10 cellular contexts compared by ENCODE assay signal in genomic region chr2:196183172-196183473, GRCh38. TPM values are rescaled to one million over a fixed set of nuclear protein-coding genes. Genes with fewer than 3 reads are reported as not detected.
DNase-seq lines count a peak whose midpoint lies in the region; ATAC-seq lines count a peak whose summit lies in the region.
"Had no signal": no experiment of that assay in that cellular context is flagged by ENCODE, and none has a peak within 500 bp of the region (broad histone marks: within the 10 kb centered on the region; RNA-seq: fewer than 3 reads in every experiment).

No MANE protein-coding gene starts in this region.

- H3K27me3 Mint-ChIP-seq in activated CD8-positive, alpha-beta memory T cell treated with anti-CD3 and anti-CD28 coated beads, Interleukin-2, amount 10 ng/mL, durations not matched to agents 7 days and 5 days, result no peaks in the 10 kb centered on the region
- no peaks in the 10 kb centered on the region for H3K27me3 Mint-ChIP-seq in activated CD8-positive, alpha-beta T cell treated with anti-CD3 and anti-CD28 coated beads, Interleukin-2, amount 10 ng/mL, durations not matched to agents 7 days and 5 days (ENCODE audit: low read depth)
- H3K27me3 Mint-ChIP-seq in stimulated activated naive CD8-positive, alpha-beta T cell treated with anti-CD3 and anti-CD28 coated beads, Interleukin-15, amount 100 ng/mL, for 72 hours, result no peaks in the 10 kb centered on the region

- ATAC-seq in activated CD8-positive, alpha-beta memory T cell treated with anti-CD3 and anti-CD28 coated beads, Interleukin-2, amount 10 ng/mL, durations not matched to agents 7 days and 5 days, result peak; percentile 48
- ATAC-seq in HG03139 (IDR thresholded peaks at IDR 0.05; ENCODE audit: unreplicated experiment), result peak; percentile 18
- ATAC-seq in activated CD8-positive, alpha-beta T cell treated with anti-CD3 and anti-CD28 coated beads, Interleukin-2, amount 10 ng/mL, durations not matched to agents 7 days and 5 days, result peak; percentile 42
- peak; percentile 50 for ATAC-seq in stimulated activated naive CD8-positive, alpha-beta T cell treated with anti-CD3 and anti-CD28 coated beads, Interleukin-15, amount 100 ng/mL, for 72 hours

- CTCF ChIA-PET in activated CD8-positive, alpha-beta memory T cell treated with anti-CD3 and anti-CD28 coated beads, Interleukin-2, amount 10 ng/mL, durations not matched to agents 7 days and 5 days (lab: Charles Lee), result interaction anchor here (0.8 to 2.2 kb wide), 15 partner anchors 9 to 93 kb away, joined by 3 to 10 read pairs (median 4); no protein-coding TSS in a partner anchor
- CTCF ChIA-PET in activated CD8-positive, alpha-beta T cell treated with anti-CD3 and anti-CD28 coated beads, Interleukin-2, amount 10 ng/mL, durations not matched to agents 7 days and 5 days (lab: Charles Lee), result interaction anchor here (0.9 to 2.9 kb wide), 13 partner anchors 12 to 93 kb away, joined by 3 to 14 read pairs (median 5); no protein-coding TSS in a partner anchor

- H3K36me3 Mint-ChIP-seq in activated CD8-positive, alpha-beta memory T cell treated with anti-CD3 and anti-CD28 coated beads, Interleukin-2, amount 10 ng/mL, durations not matched to agents 7 days and 5 days, result peaks cover 32% of the 10 kb centered on the region
- H3K36me3 Mint-ChIP-seq in activated CD8-positive, alpha-beta T cell treated with anti-CD3 and anti-CD28 coated beads, Interleukin-2, amount 10 ng/mL, durations not matched to agents 7 days and 5 days (ENCODE audit: low read depth), result peaks cover 39% of the 10 kb centered on the region

- no peak for DNase-seq in activated CD8-positive, alpha-beta memory T cell treated with anti-CD3 and anti-CD28 coated beads, Interleukin-2, amount 10 ng/mL, durations not matched to agents 7 days and 5 days
- DNase-seq in activated CD8-positive, alpha-beta memory T cell treated with anti-CD3 and anti-CD28 coated beads, Interleukin-2, amount 50 U/mL, for 48 hours, result no peak
- DNase-seq in activated CD8-positive, alpha-beta T cell treated with anti-CD3 and anti-CD28 coated beads, Interleukin-2, amount 10 ng/mL, durations not matched to agents 7 days and 5 days, result no peak
- no peak for DNase-seq in stimulated activated naive CD8-positive, alpha-beta T cell treated with anti-CD3 and anti-CD28 coated beads, Interleukin-15, amount 100 ng/mL, for 72 hours
- DNase-seq in NCI-H2107 (lab: John Stamatoyannopoulos, UW) (no peak), putamen (ENCODE audit: low spot score) (no peak)
- no peak for DNase-seq in activated CD8-positive, alpha-beta memory T cell treated with anti-CD3 and anti-CD28 coated beads, Interleukin-2, amount 50 U/mL, for 4 hours
- DNase-seq: NCI-H226, tibial artery had no signal

- POLR2A ChIA-PET in activated CD8-positive, alpha-beta T cell treated with anti-CD3 and anti-CD28 coated beads, Interleukin-2, amount 10 ng/mL, durations not matched to agents 7 days and 5 days (lab: Charles Lee), result interaction anchor here (0.6 to 4.4 kb wide), 18 partner anchors 8 to 1285 kb away, joined by 3 to 58 read pairs (median 6); partner anchors contain the start of gene STK17B

- peak overlapping the region; percentile 65 for H3K4me3 Mint-ChIP-seq in activated CD8-positive, alpha-beta memory T cell treated with anti-CD3 and anti-CD28 coated beads, Interleukin-2, amount 10 ng/mL, durations not matched to agents 7 days and 5 days
- peak overlapping the region; percentile 62 for H3K4me3 Mint-ChIP-seq in activated CD8-positive, alpha-beta T cell treated with anti-CD3 and anti-CD28 coated beads, Interleukin-2, amount 10 ng/mL, durations not matched to agents 7 days and 5 days
- peak overlapping the region; percentile 68 to 80 for H3K4me3 Mint-ChIP-seq in stimulated activated naive CD8-positive, alpha-beta T cell treated with anti-CD3 and anti-CD28 coated beads, Interleukin-15, amount 100 ng/mL, for 72 hours

- H3K4me1 Mint-ChIP-seq in activated CD8-positive, alpha-beta memory T cell treated with anti-CD3 and anti-CD28 coated beads, Interleukin-2, amount 10 ng/mL, durations not matched to agents 7 days and 5 days, result peaks cover 85% of the 10 kb centered on the region
- peaks cover 89% of the 10 kb centered on the region for H3K4me1 Mint-ChIP-seq in activated CD8-positive, alpha-beta T cell treated with anti-CD3 and anti-CD28 coated beads, Interleukin-2, amount 10 ng/mL, durations not matched to agents 7 days and 5 days (ENCODE audit: low read depth)
- H3K4me1 Mint-ChIP-seq in stimulated activated naive CD8-positive, alpha-beta T cell treated with anti-CD3 and anti-CD28 coated beads, Interleukin-15, amount 100 ng/mL, for 72 hours, result peaks cover 89% of the 10 kb centered on the region

- H3K9me3 Mint-ChIP-seq in activated CD8-positive, alpha-beta memory T cell treated with anti-CD3 and anti-CD28 coated beads, Interleukin-2, amount 10 ng/mL, durations not matched to agents 7 days and 5 days (ENCODE audit: low read depth), result peaks cover 3% of the 10 kb centered on the region
- H3K9me3 Mint-ChIP-seq in activated CD8-positive, alpha-beta T cell treated with anti-CD3 and anti-CD28 coated beads, Interleukin-2, amount 10 ng/mL, durations not matched to agents 7 days and 5 days (ENCODE audit: insufficient read depth), result peaks cover 4% of the 10 kb centered on the region
- H3K9me3 Mint-ChIP-seq in stimulated activated naive CD8-positive, alpha-beta T cell treated with anti-CD3 and anti-CD28 coated beads, Interleukin-15, amount 100 ng/mL, for 72 hours, result peaks cover 0 to 8% of the 10 kb centered on the region in 2 donors

- peak overlapping the region; percentile 98 for H3K27ac Mint-ChIP-seq in activated CD8-positive, alpha-beta memory T cell treated with anti-CD3 and anti-CD28 coated beads, Interleukin-2, amount 10 ng/mL, durations not matched to agents 7 days and 5 days
- H3K27ac Mint-ChIP-seq in activated CD8-positive, alpha-beta T cell treated with anti-CD3 and anti-CD28 coated beads, Interleukin-2, amount 10 ng/mL, durations not matched to agents 7 days and 5 days, result peak overlapping the region; percentile 95
- peak overlapping the region; percentile 96 to 98 for H3K27ac Mint-ChIP-seq in stimulated activated naive CD8-positive, alpha-beta T cell treated with anti-CD3 and anti-CD28 coated beads, Interleukin-15, amount 100 ng/mL, for 72 hours

RNA-seq across cellular contexts. Expression of gene STK17B, which starts 11.7 kb away (rescaled TPM):
- 100 to 1,000 TPM; 389 to 511 TPM for total RNA-seq in activated CD8-positive, alpha-beta memory T cell treated with anti-CD3 and anti-CD28 coated beads, Interleukin-2, amount 10 ng/mL, durations not matched to agents 7 days and 5 days
- total RNA-seq in activated CD8-positive, alpha-beta T cell treated with anti-CD3 and anti-CD28 coated beads, Interleukin-2, amount 10 ng/mL, durations not matched to agents 7 days and 5 days, result 100 to 1,000 TPM; 453 to 469 TPM
